In genomic region chr14:66735853-66736252, GRCh38 we compare ENCODE assay signal across 8 cellular contexts.
"Had no signal": no experiment of that assay in that cellular context is flagged by ENCODE, and none has a peak within 500 bp of the region (broad histone marks: within the 10 kb centered on the region; RNA-seq: fewer than 3 reads in every experiment).

No MANE protein-coding gene starts in this region.

- H3K27ac Mint-ChIP-seq: GM23338, H9 had no signal

- H3K4me3 Mint-ChIP-seq: GM23338, H9 had no signal

- DNase-seq: H9, HCEC 1CT, IMR-90, KG1 had no signal

- FAIRE-seq: H1, H54, K562 had no signal

- H3K4me1 Mint-ChIP-seq: GM23338, H9 had no signal
